In the genomic region with DNA sequence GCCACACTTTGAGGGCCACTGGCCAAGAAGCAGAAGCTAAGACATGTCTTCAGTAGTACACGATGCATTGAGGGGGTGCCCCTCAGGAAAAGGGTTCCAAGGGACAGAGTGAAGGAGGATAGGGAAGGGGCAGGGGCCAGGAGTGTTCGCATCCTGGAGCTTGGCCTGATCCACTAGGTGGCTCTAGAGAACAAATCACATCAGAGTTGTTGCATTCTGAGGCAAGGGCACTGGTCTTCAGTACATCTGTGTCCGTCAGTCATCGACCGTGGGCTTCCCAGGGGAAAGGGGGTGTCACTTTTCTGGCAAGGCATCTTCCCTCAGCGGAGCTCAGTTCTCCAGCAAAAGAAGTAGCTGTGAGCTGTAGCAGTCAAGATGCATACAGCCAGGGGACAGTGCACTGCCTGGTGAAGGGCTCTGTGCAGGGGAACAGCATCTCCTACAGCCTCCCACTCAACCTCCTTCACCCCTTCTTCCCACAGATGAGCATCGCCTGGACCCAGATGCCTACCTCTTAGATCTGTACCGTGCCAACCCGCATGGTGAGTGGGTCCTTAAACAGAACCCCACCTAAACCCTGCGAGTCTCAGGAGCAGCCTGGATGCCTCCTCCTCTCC, we compare ENCODE assay signal across 8 cellular contexts. TPM values are rescaled to one million over a fixed set of nuclear protein-coding genes. Genes with fewer than 3 reads are reported as not detected.
DNase-seq lines count a peak whose midpoint lies in the region; ATAC-seq and TF ChIP-seq lines count a peak whose summit lies in the region.

No MANE protein-coding gene starts in this region.

- no peak overlapping the region for H3K27ac Mint-ChIP-seq in naive thymus-derived CD8-positive, alpha-beta T cell

- no peaks in the 10 kb centered on the region for H3K36me3 Mint-ChIP-seq in naive thymus-derived CD8-positive, alpha-beta T cell

- 25 to 41% (median 36%) methylated on average over 9 to 10 of the region's 10 CpGs for whole genome bisulfite sequencing in stomach, 5 donors

- peaks cover 19 to 48% (median 37%) of the 10 kb centered on the region in 5 donors for H3K27me3 Mint-ChIP-seq in naive thymus-derived CD8-positive, alpha-beta T cell

- ATAC-seq in GM18520 (IDR thresholded peaks at IDR 0.05; ENCODE audit: unreplicated experiment) (no peak), GM18511 (IDR thresholded peaks at IDR 0.05; ENCODE audit: unreplicated experiment) (no peak)
- ATAC-seq in naive thymus-derived CD8-positive, alpha-beta T cell, result no peak

- no peak overlapping the region for H3K4me3 ChIP-seq in AG10803 (ENCODE audit: low read length)
- no peak overlapping the region for H3K4me3 ChIP-seq in H7 (ENCODE audit: insufficient read depth, low read depth, low read length)
- no peak overlapping the region for H3K4me3 ChIP-seq in fibroblast of the aortic adventitia (ENCODE audit: low read depth, low read length)
- no peak overlapping the region for H3K4me3 ChIP-seq in stomach

- no peak for TF ChIP-seq POLR2A in stomach (IDR thresholded peaks at IDR 0.05)

- peaks cover 0 to 12% (median 0%) of the 10 kb centered on the region in 9 donors for H3K9me3 Mint-ChIP-seq in naive thymus-derived CD8-positive, alpha-beta T cell

- H3K36me3 ChIP-seq in H7 (replicated peaks; ENCODE audit: control insufficient read depth, insufficient read depth, low read length) (no peaks in the 10 kb centered on the region), stomach (no peaks in the 10 kb centered on the region)

- peaks cover 18% of the 10 kb centered on the region for H3K27me3 ChIP-seq in H7 (ENCODE audit: control insufficient read depth, insufficient read depth, low read length)
- peaks cover 0 to 94% (median 27%) of the 10 kb centered on the region in 3 donors for H3K27me3 ChIP-seq in stomach

- no peak for TF ChIP-seq EP300 in stomach (IDR thresholded peaks at IDR 0.05)

- no peak overlapping the region for H3K4me3 Mint-ChIP-seq in naive thymus-derived CD8-positive, alpha-beta T cell

- no peaks in the 10 kb centered on the region for H3K9me3 ChIP-seq in stomach

- TF ChIP-seq CTCF in AG10803 (conservative IDR thresholded peaks at IDR 0.05; ENCODE audit: low read length), result peak; percentile 45
- peak; percentile 50 for TF ChIP-seq CTCF in fibroblast of the aortic adventitia (IDR thresholded peaks at IDR 0.05; ENCODE audit: insufficient read depth, low read length)
- TF ChIP-seq CTCF in stomach (IDR thresholded peaks at IDR 0.05), result no peak

- intact Hi-C loops in stomach (cut with DNase I; ENCODE audit: low total_unique reads), result loop anchor here (5.0 kb wide), 1 partner anchor 98 kb away; the partner anchor contains the start of gene ACTR5

- POLR2A ChIA-PET in naive thymus-derived CD8-positive, alpha-beta T cell (lab: Charles Lee), result interaction anchor here (0.6 kb wide), 1 partner anchor 107 kb away, joined by 3 read pairs; no protein-coding TSS in a partner anchor

- no peak for DNase-seq in AG10803 (ENCODE audit: low read depth)
- DNase-seq in H7, result peak; percentile 83
- peak; percentile 70 for DNase-seq in OCI-M1 (lab: John Stamatoyannopoulos, UW)
- peak; percentile 27 for DNase-seq in fibroblast of the aortic adventitia (ENCODE audit: low read depth)
- no peak for DNase-seq in naive thymus-derived CD8-positive, alpha-beta T cell
- no peak for DNase-seq in stomach

- H3K27ac ChIP-seq in stomach, result no peak overlapping the region

- peaks cover 7 to 12% (median 10%) of the 10 kb centered on the region in 4 donors for H3K4me1 ChIP-seq in stomach

- H3K4me1 Mint-ChIP-seq in naive thymus-derived CD8-positive, alpha-beta T cell, result peaks cover 5 to 7% (median 7%) of the 10 kb centered on the region in 4 donors

RNA-seq across cellular contexts. Expression of gene ARHGAP40, which starts 47.8 kb away (rescaled TPM):
- total RNA-seq in H7 (2014; rRNA removed; shearing (Covaris generic)), result 10.9 and 13.2 TPM in 2 replicates
- not detected in 2 replicates for total RNA-seq in fibroblast of the aortic adventitia (ENCODE audit: low replicate concordance)
- not detected for total RNA-seq in naive thymus-derived CD8-positive, alpha-beta T cell
- polyA plus RNA-seq in naive thymus-derived CD8-positive, alpha-beta T cell, result not detected
- 1 to 10 TPM in 1 of 5 donors, under 1 TPM in 1, not detected in 3; 0.73 to 4.1 TPM for total RNA-seq in stomach
- 10 to 100 TPM in 1 of 3 donors, 1 to 10 TPM in 1, under 1 TPM in 1; 0.31 to 15.7 (median 1.1) TPM for polyA plus RNA-seq in stomach

Comparison
In these comparisons a context has a peak if more than half of its experiments do, and no peak if none do; other contexts are left out.
1. DNase-seq: peak in H7 (single experiment), OCI-M1 (single experiment) and fibroblast of the aortic adventitia (single experiment); none in AG10803 (single experiment), naive thymus-derived CD8-positive, alpha-beta T cell (0 of 10) and stomach (single experiment).
2. CTCF ChIP-seq: peak in AG10803 (single experiment) and fibroblast of the aortic adventitia (single experiment); none in stomach (0 of 7).